Comparison of ENCODE assay signal across 17 cellular contexts in the genomic region with DNA sequence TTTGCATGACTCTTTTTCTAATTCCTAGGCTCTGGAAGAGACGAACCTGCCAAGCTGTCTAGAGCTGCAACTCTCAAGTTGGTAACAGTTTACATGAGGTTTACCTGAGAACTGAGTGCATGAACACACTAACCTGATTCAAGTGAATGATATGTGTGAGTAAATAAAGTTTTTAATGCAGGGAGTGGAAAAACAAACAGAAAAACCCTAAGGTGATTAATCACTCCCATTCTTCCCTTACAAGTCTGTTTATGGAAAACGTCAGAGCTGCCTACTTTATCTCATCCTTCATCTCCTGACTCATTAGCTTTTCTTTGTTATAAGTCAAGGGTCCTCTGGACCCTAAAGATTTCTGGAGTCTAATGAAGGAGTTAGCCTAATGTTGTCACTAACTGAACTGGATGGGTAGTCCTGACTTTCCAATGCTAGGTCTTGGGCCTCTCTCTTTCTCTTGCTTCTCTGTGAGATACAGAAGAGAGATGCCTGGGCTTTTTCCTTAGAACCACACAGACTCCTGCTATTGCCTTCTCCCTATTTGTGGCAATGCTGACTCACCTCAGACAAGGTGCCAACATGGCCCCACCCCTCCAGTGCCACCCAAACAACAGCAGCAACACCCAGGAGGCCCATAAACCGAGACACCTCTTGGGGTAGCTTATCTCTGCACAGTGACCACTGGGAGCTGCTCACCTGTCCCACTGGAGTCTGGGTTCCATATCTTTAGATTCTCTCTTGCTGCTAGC.
DNase-seq lines count a peak whose midpoint lies in the region; ATAC-seq and TF ChIP-seq lines count a peak whose summit lies in the region.
"Had no signal": no experiment of that assay in that cellular context is flagged by ENCODE, and none has a peak within 500 bp of the region (broad histone marks: within the 10 kb centered on the region; RNA-seq: fewer than 3 reads in every experiment).

No MANE protein-coding gene starts in this region.

- H3K27me3 ChIP-seq in BJ (ENCODE audit: control insufficient read depth, insufficient read depth, low read length) (no peaks in the 10 kb centered on the region), gastroesophageal sphincter (no peaks in the 10 kb centered on the region)
- H3K27me3 ChIP-seq: gastrocnemius medialis, right atrium auricular region had no signal

- TF ChIP-seq POLR2A in gastroesophageal sphincter (IDR thresholded peaks at IDR 0.05) = no peak

- no peak overlapping the region for H3K27ac ChIP-seq in gastroesophageal sphincter
- H3K27ac ChIP-seq: gastrocnemius medialis, right atrium auricular region had no signal

- WGBS in gastroesophageal sphincter (ENCODE audit: low coverage in 1 of 2), 2 donors = 40 to 68% methylated on average over 2 of the region's 3 CpGs

- TF ChIP-seq EP300 in gastroesophageal sphincter (IDR thresholded peaks at IDR 0.05) = no peak

- DNase-seq in BJ (ENCODE audit: low read depth) (peak; percentile 3), ELR (ENCODE audit: low read depth) (peak; percentile 65), NCI-H510A treated with DMSO at 0.1 percent for 48 hours (lab: John Stamatoyannopoulos, UW) (peak; percentile 53), fibroblast of the aortic adventitia (ENCODE audit: low read depth) (peak; percentile 15), NCI-H526 treated with DMSO at 0.1 percent for 48 hours (lab: John Stamatoyannopoulos, UW) (no peak)
- DNase-seq in activated CD4-positive, alpha-beta T cell treated with anti-CD3 and anti-CD28 coated beads for 1 hour = no peak
- DNase-seq in activated effector memory CD4-positive, alpha-beta T cell treated with anti-CD3 and anti-CD28 coated beads, Interleukin-2, amount 50 U/mL, for 16 hours = no peak
- DNase-seq: dermis blood vessel endothelial cell; gastrocnemius medialis; GF-D8; immature natural killer cell; MV-4-11; stimulated activated CD4-positive, alpha-beta T cell treated with anti-CD3 and anti-CD28 coated beads, Interleukin-2, amount 100 ng/mL, for 48 hours; SW 1271 had no signal

- no peaks in the 10 kb centered on the region for H3K4me1 ChIP-seq in gastroesophageal sphincter
- H3K4me1 ChIP-seq: gastrocnemius medialis, right atrium auricular region had no signal

- no peaks in the 10 kb centered on the region for H3K9me3 ChIP-seq in gastroesophageal sphincter
- H3K9me3 ChIP-seq: gastrocnemius medialis, right atrium auricular region had no signal

- TF ChIP-seq CTCF in BJ (IDR thresholded peaks at IDR 0.05; ENCODE audit: insufficient read depth, low read depth, low read length) (no peak), fibroblast of the aortic adventitia (IDR thresholded peaks at IDR 0.05; ENCODE audit: insufficient read depth, low read length) (no peak), gastroesophageal sphincter (IDR thresholded peaks at IDR 0.05) (no peak)

- CTCF ChIA-PET in BJ (lab: Yijun Ruan, JAX) = no interaction called here

- H3K4me3 ChIP-seq in BJ (ENCODE audit: low read depth, low read length) = no peak overlapping the region
- no peak overlapping the region for H3K4me3 ChIP-seq in fibroblast of the aortic adventitia (ENCODE audit: low read depth, low read length)
- H3K4me3 ChIP-seq in gastroesophageal sphincter = no peak overlapping the region
- H3K4me3 ChIP-seq: gastrocnemius medialis, right atrium auricular region had no signal

- POLR2A ChIA-PET in BJ (lab: Charles Lee) = no interaction called here

- ATAC-seq in gastroesophageal sphincter = no peak
- ATAC-seq: gastrocnemius medialis; stimulated activated memory B cell treated with anti-CD40 and anti-IgM and Interleukin-4, amounts not matched to agents 10 μg/mL and 1 μg/mL and 100 μg/mL, for 72 hours had no signal

- H3K36me3 ChIP-seq in BJ (ENCODE audit: control insufficient read depth, insufficient read depth, low read length) (no peaks in the 10 kb centered on the region), gastroesophageal sphincter (no peaks in the 10 kb centered on the region)
- H3K36me3 ChIP-seq: gastrocnemius medialis, right atrium auricular region had no signal

Comparison
In these comparisons a context has a peak if more than half of its experiments do, and no peak if none do; other contexts are left out.
1. DNase-seq: peak in BJ (single experiment), ELR (single experiment), NCI-H510A treated with DMSO at 0.1 percent for 48 hours (single experiment) and fibroblast of the aortic adventitia (single experiment); none in NCI-H526 treated with DMSO at 0.1 percent for 48 hours (single experiment), activated CD4-positive, alpha-beta T cell treated with anti-CD3 and anti-CD28 coated beads for 1 hour (single experiment) and activated effector memory CD4-positive, alpha-beta T cell treated with anti-CD3 and anti-CD28 coated beads, Interleukin-2, amount 50 U/mL, for 16 hours (single experiment).